8 cellular contexts compared by ENCODE assay signal in genomic region chr22:17199131-17199731, GRCh38. TPM values are rescaled to one million over a fixed set of nuclear protein-coding genes. Genes with fewer than 3 reads are reported as not detected.
DNase-seq lines count a peak whose midpoint lies in the region; ATAC-seq and TF ChIP-seq lines count a peak whose summit lies in the region.

No MANE protein-coding gene starts in this region.

- H2AFZ ChIP-seq in IMR-90 (replicated peaks; ENCODE audit: low read length, poor library complexity) (peak overlapping the region; percentile 53), MM.1S (ENCODE audit: low read length) (no peak overlapping the region)

- H4K20me1 ChIP-seq in IMR-90 (ENCODE audit: insufficient read depth, low read length) (no peaks in the 10 kb centered on the region), MM.1S (ENCODE audit: insufficient read depth, low read length) (no peaks in the 10 kb centered on the region)

- H3K4me2 ChIP-seq in IMR-90 (ENCODE audit: low read depth, low read length) (peak overlapping the region; percentile 31), MM.1S (ENCODE audit: low read depth, low read length) (no peak overlapping the region)

- no peak overlapping the region for H3K27ac Mint-ChIP-seq in MCF 10A (ENCODE audit: low read depth, unreplicated experiment)

- no peaks in the 10 kb centered on the region for H3K9me1 ChIP-seq in IMR-90 (ENCODE audit: insufficient read depth, low read length)

- no peaks in the 10 kb centered on the region for H3K36me3 Mint-ChIP-seq in MCF 10A (ENCODE audit: insufficient read depth, unreplicated experiment)

- dilution Hi-C loops in IMR-90 (cut with HindIII; ENCODE audit: low sequenced_read_pairs, unreplicated experiment): no loop called here

- CTCF ChIA-PET in IMR-90 (lab: Yijun Ruan, JAX) (no interaction called here), MCF 10A (lab: Yijun Ruan, JAX) (interaction anchor here (0.6 to 1.6 kb wide), 4 partner anchors 15 to 303 kb away, joined by 3 to 4 read pairs (median 4); no protein-coding TSS in a partner anchor)

- TF ChIP-seq CTCF in IMR-90 (conservative IDR thresholded peaks at IDR 0.05; ENCODE audit: low read depth, low read length): no peak
- no peak for TF ChIP-seq CTCF in left lung (IDR thresholded peaks at IDR 0.05)
- TF ChIP-seq CTCF in MM.1S (IDR thresholded peaks at IDR 0.05; ENCODE audit: low read length): no peak
- TF ChIP-seq CTCF in MCF 10A (IDR thresholded peaks at IDR 0.05; ENCODE audit: unreplicated experiment): no peak

- DNase-seq in IMR-90: peak; percentile 16
- peak; percentile 58 for DNase-seq in dermis blood vessel endothelial cell
- DNase-seq in left lung: no peak
- DNase-seq in substantia nigra (lab: John Stamatoyannopoulos, UW): peak in 8 of 49 donors; percentile 7 to 58 (median 30)
- no peak for DNase-seq in MM.1S
- DNase-seq in MCF 10A (ENCODE audit: unreplicated experiment): no peak
- no peak for DNase-seq in NCI-H748 treated with DMSO at 0.1 percent for 48 hours (lab: John Stamatoyannopoulos, UW)
- DNase-seq in effector CD4-positive, alpha-beta T cell: no peak

- no peak overlapping the region for H4K5ac ChIP-seq in IMR-90 (ENCODE audit: low read depth, low read length)

- H3K56ac ChIP-seq in IMR-90 (ENCODE audit: extremely low read depth, insufficient read depth, low read length): no peak overlapping the region

- H2BK5ac ChIP-seq in IMR-90 (ENCODE audit: low read depth, low read length, poor library complexity, severe bottlenecking): no peak overlapping the region

- H3K4me3 ChIP-seq in IMR-90 (ENCODE audit: insufficient read depth, low read depth, low read length): no peak overlapping the region
- peak overlapping the region; percentile 9 to 19 for H3K4me3 ChIP-seq in left lung
- H3K4me3 ChIP-seq in MM.1S (ENCODE audit: low read length): no peak overlapping the region

- ATAC-seq in IMR-90 (ENCODE audit: low read depth) (peak; percentile 32; the same call in 1 of the 2 replicates), left lung (peak; percentile 57)

- no peak overlapping the region for H2BK15ac ChIP-seq in IMR-90 (ENCODE audit: low read depth, low read length)

- no CpG with 5 or more reads among the region's 18 CpGs for WGBS in IMR-90 (ENCODE audit: extremely low coverage in 2 of 2, insufficient read length in 1 of 2), 2 experiments

- H3K9me3 Mint-ChIP-seq in MCF 10A (ENCODE audit: unreplicated experiment): no peaks in the 10 kb centered on the region

- H3K36me3 ChIP-seq in IMR-90 (ENCODE audit: control insufficient read depth, insufficient read depth, low read length) (no peaks in the 10 kb centered on the region), left lung (peaks cover 0 to 16% of the 10 kb centered on the region in 2 donors), MM.1S (replicated peaks; ENCODE audit: insufficient read depth, low read length) (no peaks in the 10 kb centered on the region)

- no peaks in the 10 kb centered on the region for H3F3A ChIP-seq in MM.1S (ENCODE audit: insufficient read depth, low read length)

- no peak overlapping the region for H4K91ac ChIP-seq in IMR-90 (ENCODE audit: insufficient read depth, low read depth, low read length)

- H3K9ac ChIP-seq in IMR-90 (ENCODE audit: low read depth, low read length): no peak overlapping the region
- H3K9ac ChIP-seq in MM.1S (ENCODE audit: low read length): no peak overlapping the region

- POLR2A ChIA-PET in IMR-90 (lab: Charles Lee; ENCODE audit: unreplicated experiment) (no interaction called here), MCF 10A (lab: Yijun Ruan, JAX) (no interaction called here)

- H3K27ac ChIP-seq in IMR-90 (ENCODE audit: insufficient read depth, low read length) (no peak overlapping the region), left lung (peak overlapping the region; percentile 33 to 73), substantia nigra (ENCODE audit: low read depth, low read length, poor library complexity, severe bottlenecking) (peak overlapping the region; percentile 26), MM.1S (ENCODE audit: low read length) (no peak overlapping the region)

- BruUV-seq in IMR-90 (replicated peaks; lab: Mats Ljungman, UMichigan): no TSS peak
- BruUV-seq in MCF 10A (replicated peaks; lab: Mats Ljungman, UMichigan): no TSS peak

- no peak overlapping the region for H3K4ac ChIP-seq in IMR-90 (ENCODE audit: low read depth, low read length)

- intact Hi-C loops in IMR-90 (cut with micrococcal nuclease) (no loop called here), left lung (cut with DNase I) (no loop called here), MCF 10A (cut with micrococcal nuclease) (no loop called here)

- H2AK9ac ChIP-seq in IMR-90 (replicated peaks; ENCODE audit: low read depth, low read length, poor library complexity): peak overlapping the region; percentile 55

- H3K4me1 ChIP-seq in IMR-90 (ENCODE audit: control insufficient read depth, insufficient read depth, low read length) (no peaks in the 10 kb centered on the region), left lung (no peaks in the 10 kb centered on the region), MM.1S (ENCODE audit: low read length) (no peaks in the 10 kb centered on the region)

- H3K79me1 ChIP-seq in IMR-90 (ENCODE audit: low read depth in 1 of 2, low read length in 2 of 2): no peaks in the 10 kb centered on the region

- no peak overlapping the region for H2BK20ac ChIP-seq in IMR-90 (ENCODE audit: low read depth, low read length)

- no peak overlapping the region for H2BK120ac ChIP-seq in IMR-90 (ENCODE audit: low read depth, low read length)

- peaks cover 13% of the 10 kb centered on the region for H3K27me3 Mint-ChIP-seq in MCF 10A (ENCODE audit: insufficient read depth, unreplicated experiment)

- no peak overlapping the region for H3K14ac ChIP-seq in IMR-90 (replicated peaks; ENCODE audit: low read depth, low read length)

- no peak overlapping the region for H4K8ac ChIP-seq in IMR-90 (ENCODE audit: low read depth in 2 of 2, low read length in 2 of 2)

- in situ Hi-C loops in IMR-90 (cut with MboI; ENCODE audit: low sequenced_read_pairs): no loop called here

- TF ChIP-seq POLR2A in IMR-90 (IDR thresholded peaks at IDR 0.05; ENCODE audit: low read depth, low read length): no peak

- H3K4me1 Mint-ChIP-seq in MCF 10A (ENCODE audit: insufficient read depth, unreplicated experiment): no peaks in the 10 kb centered on the region

- H2AK5ac ChIP-seq in IMR-90 (ENCODE audit: low read depth, low read length): no peak overlapping the region

- peaks cover 5% of the 10 kb centered on the region; the same call in 1 of the 2 replicates for H3K27me3 ChIP-seq in IMR-90 (ENCODE audit: control insufficient read depth, insufficient read depth, low read length)
- H3K27me3 ChIP-seq in left lung: peaks cover 0 to 7% of the 10 kb centered on the region in 2 donors
- no peaks in the 10 kb centered on the region for H3K27me3 ChIP-seq in MM.1S (replicated peaks; ENCODE audit: insufficient read depth, low read length)

- no peak overlapping the region for H3K18ac ChIP-seq in IMR-90 (ENCODE audit: low read depth, low read length)

- no peaks in the 10 kb centered on the region for H3K79me2 ChIP-seq in MM.1S (ENCODE audit: low read length)

- H3K4me3 Mint-ChIP-seq in MCF 10A (ENCODE audit: unreplicated experiment): no peak overlapping the region

- TF ChIP-seq RAD21 in IMR-90 (IDR thresholded peaks at IDR 0.05; ENCODE audit: low read length): no peak

- H3K9me3 ChIP-seq in IMR-90 (ENCODE audit: control insufficient read depth, insufficient read depth, low read length) (no peaks in the 10 kb centered on the region), left lung (no peaks in the 10 kb centered on the region), MM.1S (replicated peaks; ENCODE audit: insufficient read depth, low read length) (no peaks in the 10 kb centered on the region)

- no peaks in the 10 kb centered on the region for H3K9me2 ChIP-seq in MM.1S (replicated peaks; ENCODE audit: insufficient read depth, low read length)

- no peak overlapping the region for H3K23ac ChIP-seq in IMR-90 (ENCODE audit: low read depth, low read length)

TF ChIP-seq in IMR-90, 13 proteins besides CTCF, POLR2A, EP300 and RAD21 (continues in another document):
- TF ChIP-seq RCOR1 (IDR thresholded peaks at IDR 0.05; ENCODE audit: insufficient replicate concordance, low read length) (no peak), BHLHE40 (IDR thresholded peaks at IDR 0.05; ENCODE audit: low read depth, low read length) (no peak), RFX5 (IDR thresholded peaks at IDR 0.05; ENCODE audit: low read depth, low read length) (no peak), FOS (IDR thresholded peaks at IDR 0.05; ENCODE audit: low read depth, low read length) (no peak), CEBPB (IDR thresholded peaks at IDR 0.05; ENCODE audit: low read depth, low read length) (no peak), CHD1 (IDR thresholded peaks at IDR 0.05; ENCODE audit: low read depth, low read length) (no peak), MAZ (IDR thresholded peaks at IDR 0.05; ENCODE audit: borderline replicate concordance, low read depth, low read length) (no peak), SMC3 (IDR thresholded peaks at IDR 0.05; ENCODE audit: low read depth, low read length) (no peak)
- TF ChIP-seq, protein P1, sequence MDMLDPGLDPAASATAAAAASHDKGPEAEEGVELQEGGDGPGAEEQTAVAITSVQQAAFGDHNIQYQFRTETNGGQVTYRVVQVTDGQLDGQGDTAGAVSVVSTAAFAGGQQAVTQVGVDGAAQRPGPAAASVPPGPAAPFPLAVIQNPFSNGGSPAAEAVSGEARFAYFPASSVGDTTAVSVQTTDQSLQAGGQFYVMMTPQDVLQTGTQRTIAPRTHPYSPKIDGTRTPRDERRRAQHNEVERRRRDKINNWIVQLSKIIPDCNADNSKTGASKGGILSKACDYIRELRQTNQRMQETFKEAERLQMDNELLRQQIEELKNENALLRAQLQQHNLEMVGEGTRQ (IDR thresholded peaks at IDR 0.05; ENCODE audit: low read depth, low read length): no peak

RNA-seq across cellular contexts. Expression of gene ADA2, which starts 20.0 kb away (rescaled TPM):
- total RNA-seq in IMR-90 (2012; rRNA removed): under 0.01 TPM in 1 of 2 replicates, not detected in the other
- 0.14 and 0.16 TPM in 2 replicates for polyA plus RNA-seq in IMR-90 (2012; rRNA removed)
- 0.25 and 0.29 TPM in 2 replicates for polyA plus RNA-seq in IMR-90 (2012; cell fraction: cytosol; rRNA removed)
- polyA plus RNA-seq in IMR-90 (2012; cell fraction: nucleus; rRNA removed; ENCODE audit: low replicate concordance): 0.34 and 0.36 TPM in 2 replicates
- total RNA-seq in dermis blood vessel endothelial cell: 5.3 and 8.9 TPM in 2 replicates
- total RNA-seq in left lung: 10 to 100 TPM; 34.1 to 46.8 TPM
- not detected in 2 replicates for total RNA-seq in MCF 10A (2022)

RNA-seq across cellular contexts. Expression of gene HDHD5, which starts 40.2 kb away (rescaled TPM):
- total RNA-seq in IMR-90 (2012; rRNA removed) (31.4 and 31.9 TPM in 2 replicates), dermis blood vessel endothelial cell (39.2 and 40.2 TPM in 2 replicates), left lung (10 to 100 TPM; 18.1 to 34.2 TPM), MCF 10A (2022) (38.7 and 51.8 TPM in 2 replicates)
- 33.5 and 37.5 TPM in 2 replicates for polyA plus RNA-seq in IMR-90 (2012; rRNA removed)
- 44.9 and 60.5 TPM in 2 replicates for polyA plus RNA-seq in IMR-90 (2012; cell fraction: cytosol; rRNA removed)
- polyA plus RNA-seq in IMR-90 (2012; cell fraction: nucleus; rRNA removed; ENCODE audit: low replicate concordance): 46.5 and 79.9 TPM in 2 replicates

Comparison
In these comparisons a context has a peak if more than half of its experiments do, and no peak if none do; other contexts are left out.
1. DNase-seq: peak in IMR-90 (single experiment) and dermis blood vessel endothelial cell (single experiment); none in left lung (0 of 2), MM.1S (single experiment), MCF 10A (single experiment), NCI-H748 treated with DMSO at 0.1 percent for 48 hours (single experiment) and effector CD4-positive, alpha-beta T cell (single experiment).
2. H3K27ac ChIP-seq: peak in left lung (2 of 2) and substantia nigra (single experiment); none in IMR-90 (single experiment) and MM.1S (single experiment).
3. H3K4me3 ChIP-seq: peak in left lung (2 of 2); none in IMR-90 (single experiment) and MM.1S (single experiment).